8 cellular contexts compared by ENCODE assay signal in the genomic region with DNA sequence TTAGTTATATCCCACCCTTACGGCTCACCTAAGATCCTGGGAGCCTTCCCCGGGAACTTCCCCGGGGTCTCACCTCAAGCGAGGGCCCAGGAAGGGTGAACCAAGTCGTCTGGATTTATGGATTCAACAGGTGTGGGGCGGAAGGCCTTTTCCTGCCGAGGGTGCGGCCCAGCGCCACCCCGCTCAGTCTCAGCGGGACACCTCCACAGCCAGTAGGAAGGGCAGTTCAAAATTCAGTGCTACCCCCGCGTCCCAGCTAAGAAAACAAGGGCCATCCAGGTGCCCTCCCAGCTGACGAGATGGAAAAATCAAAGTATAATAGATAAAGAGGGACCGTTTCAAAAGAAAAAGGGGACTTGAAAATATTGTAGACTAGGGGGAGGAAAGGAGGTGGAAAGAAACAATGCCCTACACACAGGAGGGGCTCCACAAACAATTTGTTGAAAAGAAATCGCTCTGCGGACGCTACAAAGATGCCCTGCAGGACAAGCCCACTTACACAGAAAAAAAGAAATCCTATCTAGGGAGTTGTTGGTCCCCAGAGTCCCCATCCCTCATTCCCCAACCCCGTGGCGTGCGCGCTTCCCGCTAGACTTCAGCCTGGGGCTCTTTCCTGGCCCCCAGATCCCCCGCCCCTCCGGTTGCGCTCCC. TPM values are rescaled to one million over a fixed set of nuclear protein-coding genes. Genes with fewer than 3 reads are reported as not detected.
DNase-seq lines count a peak whose midpoint lies in the region; ATAC-seq and TF ChIP-seq lines count a peak whose summit lies in the region.

No MANE protein-coding gene starts in this region.

- DNase-seq in AG10803 (ENCODE audit: low read depth): no peak
- DNase-seq in Karpas-422: peak; percentile 57
- DNase-seq in mammary epithelial cell: no peak
- DNase-seq in aorta: no peak
- no peak for DNase-seq in SKM-1 (lab: John Stamatoyannopoulos, UW; ENCODE audit: unreplicated experiment)
- no peak for DNase-seq in DMS114 treated with DMSO at 0.1 percent for 48 hours (lab: John Stamatoyannopoulos, UW; ENCODE audit: unreplicated experiment)
- no peak for DNase-seq in activated gamma-delta T cell (lab: John Stamatoyannopoulos, UW)

- H3K27me3 ChIP-seq in Karpas-422 (ENCODE audit: low read length): no peaks in the 10 kb centered on the region
- no peaks in the 10 kb centered on the region for H3K27me3 ChIP-seq in mammary epithelial cell (ENCODE audit: insufficient read depth, low read length)
- H3K27me3 ChIP-seq in mononuclear cell (ENCODE audit: insufficient read depth, low read length): peaks cover 8% of the 10 kb centered on the region
- no peaks in the 10 kb centered on the region for H3K27me3 ChIP-seq in aorta (ENCODE audit: control insufficient read depth in 1 of 2, insufficient read depth in 2 of 2, low read length in 1 of 2)

- H3K9me2 ChIP-seq in Karpas-422 (replicated peaks; ENCODE audit: insufficient read depth, low read length): no peaks in the 10 kb centered on the region

- no peaks in the 10 kb centered on the region for H3K9me3 ChIP-seq in Karpas-422 (ENCODE audit: low read length)
- no peaks in the 10 kb centered on the region for H3K9me3 ChIP-seq in mammary epithelial cell (replicated peaks; ENCODE audit: insufficient read depth, low read length)
- no peaks in the 10 kb centered on the region for H3K9me3 ChIP-seq in mononuclear cell (ENCODE audit: low read depth, low read length)
- no peaks in the 10 kb centered on the region for H3K9me3 ChIP-seq in aorta (ENCODE audit: control insufficient read depth, low read length)

- TF ChIP-seq CTCF in AG10803 (conservative IDR thresholded peaks at IDR 0.05; ENCODE audit: low read length) (no peak), mammary epithelial cell (conservative IDR thresholded peaks at IDR 0.05 in 1 of 2, IDR thresholded peaks at IDR 0.05 in 1 of 2; ENCODE audit: extremely low read depth in 1 of 2, insufficient read depth in 1 of 2, low read depth in 1 of 2, low read length in 2 of 2) (no peak)

- no TSS peak for BruUV-seq in mammary epithelial cell (replicated peaks; lab: Mats Ljungman, UMichigan)

- H3K4me3 ChIP-seq in AG10803 (ENCODE audit: low read length) (peak overlapping the region; percentile 86), Karpas-422 (ENCODE audit: low read length) (peak overlapping the region; percentile 99), mammary epithelial cell (replicated peaks in 1 of 3; ENCODE audit: insufficient read depth in 1 of 3, low read depth in 2 of 3, low read length in 3 of 3) (peak overlapping the region; percentile 69 to 87 (median 83)), mononuclear cell (ENCODE audit: low read length) (peak overlapping the region; percentile 74), aorta (ENCODE audit: low read length in 2 of 2) (peak overlapping the region; percentile 75 to 92)

- H3K9ac ChIP-seq in Karpas-422 (ENCODE audit: low read length) (peak overlapping the region; percentile 99), mammary epithelial cell (ENCODE audit: insufficient read depth, low read length) (peak overlapping the region; percentile 88)

- peaks cover 68% of the 10 kb centered on the region for H3K4me1 ChIP-seq in Karpas-422 (ENCODE audit: low read length)
- H3K4me1 ChIP-seq in mammary epithelial cell (ENCODE audit: insufficient read depth, low read length): peaks cover 45% of the 10 kb centered on the region
- H3K4me1 ChIP-seq in mononuclear cell (ENCODE audit: insufficient read depth, low read length): peaks cover 57% of the 10 kb centered on the region
- no peaks in the 10 kb centered on the region for H3K4me1 ChIP-seq in aorta (ENCODE audit: control insufficient read depth in 1 of 2, insufficient read depth in 2 of 2, low read length in 2 of 2)

- H2AFZ ChIP-seq in Karpas-422 (ENCODE audit: low read length) (no peak overlapping the region), mammary epithelial cell (ENCODE audit: low read depth, low read length) (no peak overlapping the region)

- H3K36me3 ChIP-seq in Karpas-422 (ENCODE audit: insufficient read depth, low read length) (peaks cover 23% of the 10 kb centered on the region; the same call in 1 of the 2 replicates), mammary epithelial cell (ENCODE audit: insufficient read depth, low read length) (peaks cover 15% of the 10 kb centered on the region), aorta (ENCODE audit: control insufficient read depth in 1 of 2, insufficient read depth in 2 of 2, low read length in 1 of 2) (no peaks in the 10 kb centered on the region)

- no peak for ATAC-seq in aorta (ENCODE audit: low FRiP score)

- intact Hi-C loops in mammary epithelial cell (cut with micrococcal nuclease) (loop anchor here (1.0 to 5.0 kb wide), 3 partner anchors 8 to 100 kb away; no protein-coding TSS in a partner anchor), aorta (cut with DNase I) (loop anchor here in 1 of 2 donors (5.0 kb wide), 1 partner anchor 35 kb away; no protein-coding TSS in a partner anchor)

- H4K20me1 ChIP-seq in Karpas-422 (ENCODE audit: insufficient read depth, low read depth, low read length) (peaks cover 51% of the 10 kb centered on the region), mammary epithelial cell (ENCODE audit: insufficient read depth, low read length) (no peaks in the 10 kb centered on the region)

- in situ Hi-C loops in mammary epithelial cell (cut with MboI; ENCODE audit: low sequenced_read_pairs in 2 of 2): loop anchor here in 1 of 2 donors (5.0 kb wide), 1 partner anchor 110 kb away; no protein-coding TSS in a partner anchor

- CTCF ChIA-PET in mammary epithelial cell (lab: Charles Lee; ENCODE audit: low non-redundant PET): interaction anchor here (0.6 kb wide), 1 partner anchor 9 kb away, joined by 7 read pairs; no protein-coding TSS in a partner anchor

- H3K4me2 ChIP-seq in Karpas-422 (ENCODE audit: low read depth, low read length, poor library complexity, severe bottlenecking) (peak overlapping the region; percentile 97), mammary epithelial cell (ENCODE audit: insufficient read depth, low read depth, low read length) (peak overlapping the region; percentile 88)

- H3K27ac ChIP-seq in Karpas-422 (ENCODE audit: low read length) (peak overlapping the region; percentile 55), mammary epithelial cell (ENCODE audit: insufficient read depth, low read depth, low read length) (peak overlapping the region; percentile 82), aorta (ENCODE audit: low read depth in 1 of 2, low read length in 2 of 2) (peak overlapping the region; percentile 29 to 78)

- dilution Hi-C loops in mammary epithelial cell (cut with HindIII; ENCODE audit: low sequenced_read_pairs): no loop called here

- WGBS in mammary epithelial cell (ENCODE audit: low coverage, missing lambda C conversion rate): 2% methylated on average over 11 of the region's 26 CpGs
- 57 to 58% methylated on average over 26 of the region's 26 CpGs for WGBS in aorta, 2 donors

- peaks cover 64% of the 10 kb centered on the region for H3K79me2 ChIP-seq in Karpas-422 (ENCODE audit: low read length)
- H3K79me2 ChIP-seq in mammary epithelial cell (ENCODE audit: insufficient read depth, low read length): peaks cover 76% of the 10 kb centered on the region

RNA-seq across cellular contexts. Expression of a gene that starts 1.3 kb away (rescaled TPM):
- 72.2 and 83.8 TPM in 2 replicates for total RNA-seq in Karpas-422 (2014; rRNA removed; shearing (Covaris generic); ENCODE audit: low replicate concordance)
- total RNA-seq in mammary epithelial cell (100 to 1,000 TPM; 471 to 738 TPM), mononuclear cell (49.7 TPM), aorta (100 to 1,000 TPM in 1 of 2 donors, 10 to 100 TPM in 1; 87.7 to 124 TPM)
- polyA plus RNA-seq in mammary epithelial cell (404 TPM), aorta (10 to 100 TPM in 1 of 2 donors, 1 to 10 TPM in 1; 6.4 to 11.6 TPM)
- polyA minus RNA-seq in mammary epithelial cell: 456 TPM
